ENCODE assay signal across 1 cellular context in genomic region chr14:76948213-76948947, GRCh38.
TF ChIP-seq lines count a peak whose summit lies in the region.

No MANE protein-coding gene starts in this region.

TF ChIP-seq in HepG2, 621 proteins besides CTCF, POLR2A, EP300 and RAD21 (continued from another document and continues in another):
- TF ChIP-seq ZNF687 (CRISPR knock-in tag; IDR thresholded peaks at IDR 0.05) (peak; percentile 51), MBNL3 (CRISPR knock-in tag; conservative IDR thresholded peaks at IDR 0.05) (no peak), HNRNPL (IDR thresholded peaks at IDR 0.05; ENCODE audit: low read depth, low read length) (no peak), PTBP1 (IDR thresholded peaks at IDR 0.05; ENCODE audit: low read depth, low read length, poor library complexity, severe bottlenecking) (no peak), SOX13 (IDR thresholded peaks at IDR 0.05) (no peak), SOX13 (CRISPR knock-in tag; conservative IDR thresholded peaks at IDR 0.05 in 1 of 2, IDR thresholded peaks at IDR 0.05 in 1 of 2) (no peak), HDAC1 (CRISPR knock-in tag; IDR thresholded peaks at IDR 0.05) (peak; percentile 38; the same call in 1 of the 2 replicates), IRF2 (CRISPR knock-in tag; IDR thresholded peaks at IDR 0.05) (peak; percentile 65), GLMP (CRISPR knock-in tag; IDR thresholded peaks at IDR 0.05; ENCODE audit: borderline replicate concordance) (no peak), MLX (CRISPR knock-in tag; IDR thresholded peaks at IDR 0.05) (no peak), ZEB1 (IDR thresholded peaks at IDR 0.05; ENCODE audit: insufficient replicate concordance, low read depth) (no peak), ZNF790 (CRISPR knock-in tag; IDR thresholded peaks at IDR 0.05; ENCODE audit: borderline replicate concordance) (no peak), ZNF883 (CRISPR knock-in tag; IDR thresholded peaks at IDR 0.05; ENCODE audit: not compliant biosample characterization) (no peak), AFF4 (CRISPR knock-in tag; IDR thresholded peaks at IDR 0.05) (no peak), SMC3 (IDR thresholded peaks at IDR 0.05; ENCODE audit: low read length) (no peak), ZNF879 (CRISPR knock-in tag; IDR thresholded peaks at IDR 0.05) (no peak), TARDBP (CRISPR knock-in tag; IDR thresholded peaks at IDR 0.05) (no peak), ELF3 (CRISPR knock-in tag; IDR thresholded peaks at IDR 0.05) (peak; percentile 52), NKX3-1 (CRISPR knock-in tag; IDR thresholded peaks at IDR 0.05) (no peak), ZFP1 (CRISPR knock-in tag; IDR thresholded peaks at IDR 0.05) (no peak), ZNF20 (CRISPR knock-in tag; IDR thresholded peaks at IDR 0.05) (no peak), ZNF138 (CRISPR knock-in tag; IDR thresholded peaks at IDR 0.05; ENCODE audit: low read depth) (no peak), ZNF773 (CRISPR knock-in tag; IDR thresholded peaks at IDR 0.05; ENCODE audit: borderline replicate concordance) (no peak), TOPORS (CRISPR knock-in tag; IDR thresholded peaks at IDR 0.05) (no peak), BRCA1 (CRISPR knock-in tag; IDR thresholded peaks at IDR 0.05) (no peak), ADNP (CRISPR knock-in tag; IDR thresholded peaks at IDR 0.05) (no peak), ZNF326 (CRISPR knock-in tag; IDR thresholded peaks at IDR 0.05; ENCODE audit: borderline replicate concordance) (no peak), AHDC1 (CRISPR knock-in tag; IDR thresholded peaks at IDR 0.05; ENCODE audit: borderline replicate concordance) (no peak), ZNF510 (CRISPR knock-in tag; IDR thresholded peaks at IDR 0.05; ENCODE audit: low read depth) (no peak), ZNF746 (CRISPR knock-in tag; IDR thresholded peaks at IDR 0.05) (no peak), GZF1 (CRISPR knock-in tag; IDR thresholded peaks at IDR 0.05) (no peak), ZBTB26 (CRISPR knock-in tag; IDR thresholded peaks at IDR 0.05; ENCODE audit: borderline replicate concordance) (0 out of 2 replicates have a peak, but pooled peaks have one; percentile 41), ZNF572 (CRISPR knock-in tag; IDR thresholded peaks at IDR 0.05) (no peak), ZNF333 (CRISPR knock-in tag; IDR thresholded peaks at IDR 0.05; ENCODE audit: borderline replicate concordance) (no peak), POLR2G (IDR thresholded peaks at IDR 0.05; ENCODE audit: low read depth, low read length) (no peak), SRY (CRISPR knock-in tag; IDR thresholded peaks at IDR 0.05) (no peak), FOXK1 (CRISPR knock-in tag; IDR thresholded peaks at IDR 0.05; ENCODE audit: borderline replicate concordance, low read depth) (no peak), CREM (IDR thresholded peaks at IDR 0.05) (no peak), CREM (CRISPR knock-in tag; IDR thresholded peaks at IDR 0.05) (no peak), ZBTB43 (CRISPR knock-in tag; conservative IDR thresholded peaks at IDR 0.05) (no peak), ZNF512 (CRISPR knock-in tag; IDR thresholded peaks at IDR 0.05) (no peak), NR3C1 (CRISPR knock-in tag; IDR thresholded peaks at IDR 0.05) (no peak), ZNF282 (IDR thresholded peaks at IDR 0.05; ENCODE audit: partially characterized antibody) (no peak), EEA1 (CRISPR knock-in tag; IDR thresholded peaks at IDR 0.05; ENCODE audit: borderline replicate concordance) (no peak), ATF7-NPFF (CRISPR knock-in tag; IDR thresholded peaks at IDR 0.05; ENCODE audit: low read depth) (no peak), HOXA7 (CRISPR knock-in tag; IDR thresholded peaks at IDR 0.05) (no peak), ERF (CRISPR knock-in tag; IDR thresholded peaks at IDR 0.05) (0 out of 2 replicates have a peak, but pooled peaks have one; percentile 41), ZNF737 (CRISPR knock-in tag; IDR thresholded peaks at IDR 0.05; ENCODE audit: borderline replicate concordance) (no peak), CEBPB (IDR thresholded peaks at IDR 0.05; ENCODE audit: borderline replicate concordance, low read depth, low read length) (no peak), ZFP36L2 (CRISPR knock-in tag; IDR thresholded peaks at IDR 0.05) (no peak), ZNF143 (CRISPR knock-in tag; IDR thresholded peaks at IDR 0.05) (no peak), ZKSCAN1 (IDR thresholded peaks at IDR 0.05; ENCODE audit: low read length) (no peak)
